ENCODE assay signal across 17 cellular contexts in the genomic region with DNA sequence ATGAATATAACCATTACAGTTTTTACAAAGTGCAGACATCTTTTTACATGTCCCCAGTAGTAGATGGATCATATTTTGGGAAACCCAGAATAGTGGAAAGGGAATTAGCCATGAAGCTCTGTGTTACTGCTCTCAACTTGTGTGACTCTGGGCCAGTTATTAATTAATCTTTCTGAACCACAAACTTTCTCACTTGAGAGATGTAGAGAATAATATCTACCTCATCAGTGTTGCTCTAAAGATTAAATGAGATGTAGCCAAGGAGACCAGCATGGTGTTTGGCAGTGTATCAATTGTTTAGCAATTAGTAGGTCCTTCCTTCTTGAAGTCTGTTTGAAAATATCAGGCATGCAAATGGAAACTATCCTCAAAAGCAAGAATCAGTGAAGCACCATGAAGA.
DNase-seq lines count a peak whose midpoint lies in the region; ATAC-seq and TF ChIP-seq lines count a peak whose summit lies in the region.
"Had no signal": no experiment of that assay in that cellular context is flagged by ENCODE, and none has a peak within 500 bp of the region (broad histone marks: within the 10 kb centered on the region; RNA-seq: fewer than 3 reads in every experiment).

No MANE protein-coding gene starts in this region.

- no peak overlapping the region for H3K4me3 ChIP-seq in WERI-Rb-1 (ENCODE audit: low read depth, low read length)
- H3K4me3 ChIP-seq: cardiac muscle cell, left ventricle myocardium inferior had no signal

- ATAC-seq in GM18907 (IDR thresholded peaks at IDR 0.05; ENCODE audit: unreplicated experiment) (peak; percentile 94), GM21786 (IDR thresholded peaks at IDR 0.05; ENCODE audit: unreplicated experiment) (peak; percentile 81), HG03159 (IDR thresholded peaks at IDR 0.05; ENCODE audit: unreplicated experiment) (peak; percentile 88)
- ATAC-seq in activated CD8-positive, alpha-beta memory T cell treated with anti-CD3 and anti-CD28 coated beads, Interleukin-2, amount 10 ng/mL, durations not matched to agents 7 days and 5 days, result no peak
- ATAC-seq: T-cell had no signal

- DNase-seq in kidney tubule cell (ENCODE audit: low spot score), result peak; percentile 57
- DNase-seq in stimulated activated CD4-positive, alpha-beta T cell treated with anti-CD3 and anti-CD28 coated beads, Interleukin-15, amount 100 ng/mL, for 24 hours, result no peak
- no peak for DNase-seq in NCI-H2171 treated with DMSO at 0.1 percent for 48 hours (lab: John Stamatoyannopoulos, UW)
- no peak for DNase-seq in activated CD8-positive, alpha-beta memory T cell treated with anti-CD3 and anti-CD28 coated beads, Interleukin-2, amount 10 ng/mL, durations not matched to agents 7 days and 5 days
- no peak for DNase-seq in WERI-Rb-1
- DNase-seq: activated CD4-positive, CD25-positive, alpha-beta regulatory T cell; activated naive CD8-positive, alpha-beta T cell treated with anti-CD3 and anti-CD28 coated beads, Interleukin-2, amount 10 ng/mL, durations not matched to agents 7 days and 5 days; DMS153; effector memory CD4-positive, alpha-beta T cell; left ventricle myocardium inferior; NCI-H2107; T-cell had no signal

- no peak overlapping the region for H3K27ac ChIP-seq in WERI-Rb-1
- H3K27ac ChIP-seq: cardiac muscle cell, left ventricle myocardium inferior had no signal

- no peaks in the 10 kb centered on the region for H3K9me3 ChIP-seq in WERI-Rb-1 (ENCODE audit: severe bottlenecking)
- H3K9me3 ChIP-seq: left ventricle myocardium inferior had no signal

- no peak overlapping the region for H3K27ac Mint-ChIP-seq in activated CD8-positive, alpha-beta memory T cell treated with anti-CD3 and anti-CD28 coated beads, Interleukin-2, amount 10 ng/mL, durations not matched to agents 7 days and 5 days
- H3K27ac Mint-ChIP-seq: activated naive CD8-positive, alpha-beta T cell treated with anti-CD3 and anti-CD28 coated beads, Interleukin-2, amount 10 ng/mL, durations not matched to agents 7 days and 5 days; progenitor cell of endocrine pancreas; T-cell had no signal

- no peaks in the 10 kb centered on the region for H3K4me1 Mint-ChIP-seq in activated CD8-positive, alpha-beta memory T cell treated with anti-CD3 and anti-CD28 coated beads, Interleukin-2, amount 10 ng/mL, durations not matched to agents 7 days and 5 days
- H3K4me1 Mint-ChIP-seq: activated naive CD8-positive, alpha-beta T cell treated with anti-CD3 and anti-CD28 coated beads, Interleukin-2, amount 10 ng/mL, durations not matched to agents 7 days and 5 days; T-cell had no signal

- no peak overlapping the region for H3K4me3 Mint-ChIP-seq in activated CD8-positive, alpha-beta memory T cell treated with anti-CD3 and anti-CD28 coated beads, Interleukin-2, amount 10 ng/mL, durations not matched to agents 7 days and 5 days
- H3K4me3 Mint-ChIP-seq: activated naive CD8-positive, alpha-beta T cell treated with anti-CD3 and anti-CD28 coated beads, Interleukin-2, amount 10 ng/mL, durations not matched to agents 7 days and 5 days; T-cell had no signal

- no peaks in the 10 kb centered on the region for H3K36me3 ChIP-seq in WERI-Rb-1
- H3K36me3 ChIP-seq: cardiac muscle cell had no signal

- no peaks in the 10 kb centered on the region for H3K27me3 ChIP-seq in WERI-Rb-1 (ENCODE audit: insufficient read depth, low read depth, severe bottlenecking)
- H3K27me3 ChIP-seq: cardiac muscle cell had no signal

- CTCF ChIA-PET in activated CD8-positive, alpha-beta memory T cell treated with anti-CD3 and anti-CD28 coated beads, Interleukin-2, amount 10 ng/mL, durations not matched to agents 7 days and 5 days (lab: Charles Lee), result no interaction called here

- no peak for TF ChIP-seq CTCF in WERI-Rb-1 (IDR thresholded peaks at IDR 0.05; ENCODE audit: low read depth, low read length)

- H3K9me3 Mint-ChIP-seq in activated CD8-positive, alpha-beta memory T cell treated with anti-CD3 and anti-CD28 coated beads, Interleukin-2, amount 10 ng/mL, durations not matched to agents 7 days and 5 days (ENCODE audit: low read depth), result peaks cover 2% of the 10 kb centered on the region
- H3K9me3 Mint-ChIP-seq: activated naive CD8-positive, alpha-beta T cell treated with anti-CD3 and anti-CD28 coated beads, Interleukin-2, amount 10 ng/mL, durations not matched to agents 7 days and 5 days; T-cell had no signal

- H3K27me3 Mint-ChIP-seq in activated CD8-positive, alpha-beta memory T cell treated with anti-CD3 and anti-CD28 coated beads, Interleukin-2, amount 10 ng/mL, durations not matched to agents 7 days and 5 days, result no peaks in the 10 kb centered on the region
- H3K27me3 Mint-ChIP-seq: activated naive CD8-positive, alpha-beta T cell treated with anti-CD3 and anti-CD28 coated beads, Interleukin-2, amount 10 ng/mL, durations not matched to agents 7 days and 5 days; progenitor cell of endocrine pancreas; T-cell had no signal

- no peaks in the 10 kb centered on the region for H3K36me3 Mint-ChIP-seq in activated CD8-positive, alpha-beta memory T cell treated with anti-CD3 and anti-CD28 coated beads, Interleukin-2, amount 10 ng/mL, durations not matched to agents 7 days and 5 days
- H3K36me3 Mint-ChIP-seq: activated naive CD8-positive, alpha-beta T cell treated with anti-CD3 and anti-CD28 coated beads, Interleukin-2, amount 10 ng/mL, durations not matched to agents 7 days and 5 days had no signal
